Comparison of ENCODE assay signal across 30 cellular contexts in the genomic region with DNA sequence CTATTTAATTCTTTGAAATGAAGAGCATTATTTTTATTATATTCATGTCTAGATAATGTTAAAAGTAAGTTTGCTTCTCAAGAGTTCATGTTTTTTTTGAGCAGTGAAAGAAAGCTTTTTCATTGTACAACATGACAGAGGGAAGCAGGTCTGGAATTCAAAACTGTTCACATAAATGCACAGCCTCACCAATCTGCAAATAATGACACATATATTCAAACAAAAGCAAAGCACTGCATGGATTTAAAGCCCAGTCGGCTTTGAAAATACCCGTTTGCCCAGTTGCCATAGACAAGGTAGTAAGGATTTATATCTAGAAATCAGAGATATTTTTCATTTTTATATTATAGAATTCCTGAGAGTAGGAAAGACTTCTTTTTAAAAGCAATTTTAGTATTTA.
"Had no signal": no experiment of that assay in that cellular context is flagged by ENCODE, and none has a peak within 500 bp of the region (broad histone marks: within the 10 kb centered on the region; RNA-seq: fewer than 3 reads in every experiment).

No MANE protein-coding gene starts in this region.

- H3K36me3 ChIP-seq: neutrophil, suprapubic skin, tibial artery, upper lobe of right lung had no signal

- H3K27me3 ChIP-seq: neutrophil, suprapubic skin, tibial artery, upper lobe of right lung had no signal

- H3K27ac ChIP-seq: neutrophil, psoas muscle, suprapubic skin, tibial artery, upper lobe of right lung had no signal

- ATAC-seq: activated T-helper 17 cell treated with anti-CD3 and anti-CD28 coated beads, Interleukin-2, amount 50 U/mL, for 72 hours; left colon; psoas muscle; stimulated activated naive B cell treated with anti-CD40 and anti-IgM and Interleukin-4, amounts not matched to agents 10 μg/mL and 1 μg/mL and 100 μg/mL, for 72 hours; T-helper 17 cell; upper lobe of right lung had no signal

- H3K9me3 ChIP-seq: neutrophil, psoas muscle, suprapubic skin, tibial artery, upper lobe of right lung had no signal

- DNase-seq: activated CD4-positive, alpha-beta memory T cell treated with anti-CD3 and anti-CD28 coated beads, Interleukin-2, amount 10 ng/mL, durations not matched to agents 7 days and 5 days; activated CD4-positive, alpha-beta T cell treated with anti-CD3 and anti-CD28 coated beads, Interleukin-2, amount 10 ng/mL, durations not matched to agents 7 days and 5 days; activated CD4-positive, CD25-positive, alpha-beta regulatory T cell treated with anti-CD3 and anti-CD28 coated beads, Interleukin-2, amount 50 U/mL, for 72 hours; activated CD8-positive, alpha-beta memory T cell treated with anti-CD3 and anti-CD28 coated beads, Interleukin-2, amount 50 U/mL, for 48 hours; activated gamma-delta T cell treated with Interleukin-2 at 50 U/mL for 16 hours; activated naive CD4-positive, alpha-beta T cell treated with anti-CD3 and anti-CD28 coated beads, Interleukin-2, amount 50 U/mL, for 16 hours; activated T-cell treated with anti-CD3 and anti-CD28 coated beads, Interleukin-2, amount 50 U/mL, for 24 hours; amygdala; central memory CD4-positive, alpha-beta T cell; head of caudate nucleus; hypothalamus; immature natural killer cell; kidney; left colon; mammary epithelial cell; naive B cell; nephron progenitor cell; psoas muscle; stimulated activated CD4-positive, alpha-beta T cell treated with anti-CD3 and anti-CD28 coated beads, Interleukin-1b, Interleukin-23, amount 100 ng/mL, for 48 hours; stimulated activated CD4-positive, alpha-beta T cell treated with anti-CD3 and anti-CD28 coated beads, Interleukin-4, amount 100 ng/mL, for 4 hours; stimulated activated CD8-positive, alpha-beta memory T cell treated with anti-CD3 and anti-CD28 coated beads, Interleukin-4, amount 100 ng/mL, for 48 hours; stimulated activated naive B cell treated with anti-CD40 and anti-IgM and Interleukin-4, amounts not matched to agents 10 μg/mL and 1 μg/mL and 100 μg/mL, for 72 hours; T-helper 17 cell; T1000; tibial artery; upper lobe of right lung had no signal

- H3K4me3 ChIP-seq: psoas muscle, smooth muscle cell, suprapubic skin, tibial artery, upper lobe of right lung had no signal

- H3K4me1 ChIP-seq: tibial artery, upper lobe of right lung had no signal

- H3K4me2 ChIP-seq: smooth muscle cell had no signal
